Comparison of ENCODE assay signal across 13 cellular contexts in genomic region chr15:81032355-81032754, GRCh38. TPM values are rescaled to one million over a fixed set of nuclear protein-coding genes. Genes with fewer than 3 reads are reported as not detected.
DNase-seq lines count a peak whose midpoint lies in the region; ATAC-seq and TF ChIP-seq lines count a peak whose summit lies in the region.
"Had no signal": no experiment of that assay in that cellular context is flagged by ENCODE, and none has a peak within 500 bp of the region (broad histone marks: within the 10 kb centered on the region; RNA-seq: fewer than 3 reads in every experiment).

No MANE protein-coding gene starts in this region.

- H3K27me3 ChIP-seq in stomach, result no peaks in the 10 kb centered on the region
- H3K27me3 ChIP-seq: BLaER1 had no signal

- no peak overlapping the region for H3K4me3 ChIP-seq in stomach
- H3K4me3 ChIP-seq: BLaER1 had no signal

- DNase-seq in left lobe of liver (ENCODE audit: low spot score), result no peak
- DNase-seq in stomach, result no peak
- no peak for DNase-seq in ecto neural progenitor cell (ENCODE audit: low spot score)
- no peak for DNase-seq in dedifferentiated amniotic fluid mesenchymal stem cell (ENCODE audit: extremely low spot score)
- DNase-seq: AML-193, DMS53, GF-D8, HCEC 1CT, HFFc6 had no signal

- H3K9me3 ChIP-seq in stomach, result no peaks in the 10 kb centered on the region
- H3K9me3 ChIP-seq: BLaER1 had no signal

- H3K36me3 ChIP-seq in stomach, result no peaks in the 10 kb centered on the region
- H3K36me3 ChIP-seq: BLaER1 had no signal

- 34 to 65% (median 50%) methylated on average over 4 of the region's 4 CpGs for WGBS in stomach, 5 donors

- ATAC-seq in left lobe of liver, result peak; percentile 53
- ATAC-seq in HG03378 (IDR thresholded peaks at IDR 0.05; ENCODE audit: unreplicated experiment), result no peak

- H3K27ac ChIP-seq in C4-2B (peak overlapping the region; percentile 78), VCaP (peak overlapping the region; percentile 83), stomach (peak overlapping the region in 3 of 5 donors; percentile 21 to 76 (median 52))
- H3K27ac ChIP-seq: BLaER1 had no signal

- intact Hi-C loops in stomach (cut with DNase I; ENCODE audit: low total_unique reads), result no loop called here

- no peak for TF ChIP-seq EP300 in stomach (IDR thresholded peaks at IDR 0.05)

- no peak for TF ChIP-seq POLR2A in stomach (IDR thresholded peaks at IDR 0.05)

- no peak for TF ChIP-seq CTCF in C4-2B (conservative IDR thresholded peaks at IDR 0.05)
- TF ChIP-seq CTCF in VCaP (conservative IDR thresholded peaks at IDR 0.05), result no peak
- no peak for TF ChIP-seq CTCF in stomach (IDR thresholded peaks at IDR 0.05)

- H3K4me1 ChIP-seq in stomach, result peaks cover 12 to 41% (median 17%) of the 10 kb centered on the region in 4 donors
- H3K4me1 ChIP-seq: BLaER1 had no signal

RNA-seq across cellular contexts. Expression of gene TLNRD1, which starts 31.6 kb away (rescaled TPM):
- total RNA-seq in left lobe of liver, result 4.2 TPM
- total RNA-seq in stomach, result 10 to 100 TPM in 4 of 5 donors, 1 to 10 TPM in 1; 1.8 to 88.3 (median 21.0) TPM
- polyA plus RNA-seq in stomach, result 1 to 10 TPM; 5.7 to 8.4 (median 6.9) TPM

RNA-seq across cellular contexts. Expression of gene MESD, which starts 42.7 kb away (rescaled TPM):
- 16.6 TPM for total RNA-seq in left lobe of liver
- total RNA-seq in stomach, result 10 to 100 TPM; 11.2 to 34.8 (median 24.2) TPM
- 1 to 10 TPM; 5.5 to 10.0 (median 9.2) TPM for polyA plus RNA-seq in stomach
